1 cellular context compared by ENCODE assay signal in genomic region chr4:39933689-39934590, GRCh38.
TF ChIP-seq lines count a peak whose summit lies in the region.

No MANE protein-coding gene starts in this region.

TF ChIP-seq in K562, 482 proteins besides CTCF, POLR2A, EP300 and RAD21 (continued from another document):
- TF ChIP-seq BCLAF1 (IDR thresholded peaks at IDR 0.05; ENCODE audit: borderline replicate concordance in 1 of 2, control insufficient read depth in 1 of 2, low read depth in 2 of 2, low read length in 1 of 2), result no peak
- TF ChIP-seq PTBP1 (IDR thresholded peaks at IDR 0.05; ENCODE audit: low read depth, low read length), result no peak
- no peak for TF ChIP-seq CBX3 (IDR thresholded peaks at IDR 0.05; ENCODE audit: borderline replicate concordance in 1 of 2, low read length in 2 of 2)
- no peak for TF ChIP-seq CREB1 (IDR thresholded peaks at IDR 0.05)
- TF ChIP-seq CREB1 (CRISPR knock-in tag; IDR thresholded peaks at IDR 0.05), result no peak
- no peak for TF ChIP-seq KLF6 (CRISPR knock-in tag; IDR thresholded peaks at IDR 0.05; ENCODE audit: borderline replicate concordance)
- no peak for TF ChIP-seq HDAC8 (tag; IDR thresholded peaks at IDR 0.05)
- no peak for TF ChIP-seq ZBTB8A (IDR thresholded peaks at IDR 0.05; ENCODE audit: partially characterized antibody)
- no peak for TF ChIP-seq ZNF717 (CRISPR knock-in tag; IDR thresholded peaks at IDR 0.05)
